Comparison of ENCODE assay signal across 14 cellular contexts in the genomic region with DNA sequence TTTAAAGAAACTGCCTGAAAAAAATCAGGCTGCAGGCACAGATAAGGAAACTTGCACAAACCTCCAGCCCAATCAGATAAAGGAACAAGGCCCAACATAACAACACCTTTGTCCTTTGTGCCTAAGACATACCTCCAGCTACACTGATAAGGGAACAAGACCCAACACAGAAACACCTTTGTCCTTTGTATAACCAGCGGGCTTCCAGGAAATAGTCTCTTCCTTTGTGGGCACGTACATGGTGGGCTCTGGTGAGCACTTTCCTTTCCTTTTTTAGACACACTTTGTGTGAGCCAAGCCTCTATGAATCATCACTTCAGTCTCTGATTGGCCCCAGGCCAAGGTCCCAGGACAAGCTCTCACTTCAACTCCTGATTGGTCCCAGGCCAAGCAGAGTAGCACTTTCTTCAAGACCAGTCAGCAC. TPM values are rescaled to one million over a fixed set of nuclear protein-coding genes. Genes with fewer than 3 reads are reported as not detected.
A peak's percentile ranks its signal among the peaks of the same experiment; 100 is the strongest.
DNase-seq lines count a peak whose midpoint lies in the region; ATAC-seq and TF ChIP-seq lines count a peak whose summit lies in the region.
"Had no signal": no experiment of that assay in that cellular context is flagged by ENCODE, and none has a peak within 500 bp of the region (broad histone marks: within the 10 kb centered on the region; RNA-seq: fewer than 3 reads in every experiment).

No MANE protein-coding gene starts in this region.

- no peak overlapping the region for H3K4me3 ChIP-seq in astrocyte of the spinal cord (ENCODE audit: low read depth, low read length)
- H3K4me3 ChIP-seq in HAP-1 = no peak overlapping the region
- H3K4me3 ChIP-seq: suprapubic skin had no signal

- no peak for ATAC-seq in omental fat pad (ENCODE audit: low FRiP score)

- H3K4me1 ChIP-seq in HAP-1 = no peaks in the 10 kb centered on the region
- H3K4me1 ChIP-seq: parathyroid adenoma, suprapubic skin had no signal

- TF ChIP-seq CTCF in astrocyte of the spinal cord (IDR thresholded peaks at IDR 0.05; ENCODE audit: low read depth, low read length) = no peak
- no peak for TF ChIP-seq CTCF in omental fat pad (IDR thresholded peaks at IDR 0.05)

- H3K9me3 ChIP-seq in HAP-1 = peaks cover 46% of the 10 kb centered on the region

- DNase-seq in A172 (ENCODE audit: low spot score) = peak; percentile 38
- peak; percentile 31 for DNase-seq in KBM-7
- DNase-seq in astrocyte of the spinal cord (ENCODE audit: low read depth, low spot score) = peak; percentile 52
- peak; percentile 77 for DNase-seq in glomerular endothelial cell (ENCODE audit: extremely low read depth, low read depth, low spot score)
- DNase-seq in cortex of kidney (lab: John Stamatoyannopoulos, UW) = no peak
- DNase-seq in HAP-1 (ENCODE audit: low spot score in 2 of 2) = no peak
- DNase-seq in omental fat pad (ENCODE audit: low spot score) = no peak
- no peak for DNase-seq in occipital lobe (lab: John Stamatoyannopoulos, UW)
- DNase-seq: activated naive CD4-positive, alpha-beta T cell treated with anti-CD3 and anti-CD28 coated beads for 36 hours; DMS 273 treated with DMSO at 0.1 percent for 48 hours; NCI-H2171 treated with DMSO at 0.1 percent for 48 hours; NK-92 treated with Interleukin-12 subunit alpha and Interleukin-12 subunit beta, amount 100 ng/mL, for 24 hours had no signal

- no peaks in the 10 kb centered on the region for H3K27me3 ChIP-seq in HAP-1 (ENCODE audit: low read depth)
- H3K27me3 ChIP-seq: suprapubic skin had no signal

- in situ Hi-C loops in KBM-7 (cut with MboI; ENCODE audit: low pct_unique_long_range_greater_than_20kb, low sequenced_read_pairs) (no loop called here), astrocyte of the spinal cord (cut with HindIII; ENCODE audit: low sequenced_read_pairs) (no loop called here), HAP-1 (cut with MboI; ENCODE audit: low sequenced_read_pairs) (no loop called here)

- H3K36me3 ChIP-seq in HAP-1 (replicated peaks) = no peaks in the 10 kb centered on the region
- H3K36me3 ChIP-seq: suprapubic skin had no signal

RNA-seq across cellular contexts. Expression of a gene that starts 23.6 kb away (rescaled TPM):
- total RNA-seq in A172 (2014; rRNA removed; shearing (Covaris generic)) = 8.8 and 9.8 TPM in 2 replicates
- total RNA-seq in glomerular endothelial cell (4.0 and 4.2 TPM in 2 replicates), omental fat pad (1 to 10 TPM; 2.3 to 3.2 (median 2.8) TPM), occipital lobe (24.8 TPM)

RNA-seq across cellular contexts. Expression of a gene that starts 47.1 kb away (rescaled TPM):
- 11.4 and 17.3 TPM in 2 replicates for total RNA-seq in A172 (2014; rRNA removed; shearing (Covaris generic))
- 0.87 and 2.3 TPM in 2 replicates for total RNA-seq in glomerular endothelial cell
- total RNA-seq in omental fat pad = under 1 TPM in 2 of 4 donors, not detected in 2; 0.12 to 0.95 TPM
- total RNA-seq in occipital lobe = 8.6 TPM

RNA-seq across cellular contexts. Expression of a gene that starts 49.2 kb away (rescaled TPM):
- total RNA-seq in A172 (2014; rRNA removed; shearing (Covaris generic)) = 14.9 and 22.8 TPM in 2 replicates
- total RNA-seq in glomerular endothelial cell (5.8 and 10.3 TPM in 2 replicates), omental fat pad (1 to 10 TPM; 4.0 to 9.1 (median 6.3) TPM), occipital lobe (33.8 TPM)

Comparison
In these comparisons a context has a peak if more than half of its experiments do, and no peak if none do; other contexts are left out.
1. DNase-seq: peak in A172 (single experiment), KBM-7 (single experiment), astrocyte of the spinal cord (single experiment) and glomerular endothelial cell (single experiment); none in cortex of kidney (single experiment), HAP-1 (0 of 2), omental fat pad (single experiment) and occipital lobe (single experiment).